17 cellular contexts compared by ENCODE assay signal in the genomic region with DNA sequence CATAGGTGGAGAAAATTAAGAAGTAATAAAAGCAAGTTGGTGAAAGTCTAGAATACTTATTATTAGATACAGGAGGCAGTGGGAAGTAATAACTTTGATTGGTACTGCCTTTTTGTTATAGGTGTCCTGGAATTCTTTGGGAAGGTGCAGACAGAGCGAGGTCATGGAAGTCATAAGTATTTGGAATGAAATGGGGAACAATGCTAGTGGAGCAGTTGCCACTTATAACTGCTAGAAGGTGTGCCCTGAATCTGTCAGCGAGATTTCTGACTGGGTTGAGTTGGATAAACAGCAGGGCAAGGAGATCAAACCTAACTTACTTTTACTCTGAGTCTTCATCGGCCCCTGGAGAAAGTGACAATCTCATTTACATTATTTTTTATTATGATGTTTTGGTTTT.
DNase-seq lines count a peak whose midpoint lies in the region; ATAC-seq, FAIRE-seq and TF ChIP-seq lines count a peak whose summit lies in the region.
"Had no signal": no experiment of that assay in that cellular context is flagged by ENCODE, and none has a peak within 500 bp of the region (broad histone marks: within the 10 kb centered on the region; RNA-seq: fewer than 3 reads in every experiment).

No MANE protein-coding gene starts in this region.

- POLR2A ChIA-PET in K562 (lab: Yijun Ruan, JAX), result no interaction called here

- H2AFZ ChIP-seq in K562 (ENCODE audit: low read depth, low read length), result no peak overlapping the region
- H2AFZ ChIP-seq: GM23338 had no signal

- no peak overlapping the region for H3K9ac ChIP-seq in K562 (ENCODE audit: insufficient read depth in 1 of 2, low read depth in 2 of 2, low read length in 2 of 2)

- BruUV-seq in K562 (replicated peaks; lab: Mats Ljungman, UMichigan), result no TSS peak

- H3K9me3 ChIP-seq in right atrium auricular region, result no peaks in the 10 kb centered on the region
- no peaks in the 10 kb centered on the region for H3K9me3 ChIP-seq in K562 (replicated peaks; ENCODE audit: control insufficient read depth, insufficient read depth, low read depth, low read length)
- H3K9me3 ChIP-seq: Caco-2 had no signal

- H3K4me3 ChIP-seq in right atrium auricular region (no peak overlapping the region), K562 (no peak overlapping the region)
- H3K4me3 ChIP-seq: GM23338 had no signal

- no peak for FAIRE-seq in K562 (lab: Jason Lieb, UNC)
- FAIRE-seq: G401.6, GM12892 had no signal

- TF ChIP-seq CTCF in right atrium auricular region (IDR thresholded peaks at IDR 0.05) (no peak), K562 (IDR thresholded peaks at IDR 0.05 in 2 of 3, conservative IDR thresholded peaks at IDR 0.05 in 1 of 3; ENCODE audit: insufficient read depth in 2 of 3, low read depth in 1 of 3, low read length in 3 of 3) (no peak)

- H3K27me3 ChIP-seq in right atrium auricular region (no peaks in the 10 kb centered on the region), K562 (ENCODE audit: control insufficient read depth in 2 of 2, insufficient read depth in 2 of 2, low read length in 2 of 2) (no peaks in the 10 kb centered on the region)

- no peak for TF ChIP-seq RAD21 in K562 (CRISPR knock-in tag; conservative IDR thresholded peaks at IDR 0.05 in 1 of 2, IDR thresholded peaks at IDR 0.05 in 1 of 2)

- CTCF ChIA-PET in K562 (lab: Yijun Ruan, JAX; ENCODE audit: low intra/inter-chr PET ratio), result no interaction called here

- H3K9me1 ChIP-seq in K562 (ENCODE audit: control insufficient read depth, insufficient read depth, low read length), result no peaks in the 10 kb centered on the region

- peak; percentile 91 for ATAC-seq in Right ventricle myocardium superior (ENCODE audit: poor library complexity)
- peak; percentile 83 for ATAC-seq in left ventricle myocardium superior
- ATAC-seq in K562, result peak; percentile 14
- ATAC-seq: GM23338, HCT116 had no signal

- H3K4me1 ChIP-seq in right atrium auricular region (no peaks in the 10 kb centered on the region), K562 (replicated peaks in 1 of 2; ENCODE audit: control insufficient read depth in 2 of 2, insufficient read depth in 2 of 2, low read length in 2 of 2) (no peaks in the 10 kb centered on the region)
- H3K4me1 ChIP-seq: Caco-2 had no signal

- DNase-seq in Right ventricle myocardium superior (no peak), right atrium auricular region (ENCODE audit: low spot score) (no peak), left ventricle myocardium superior (no peak), cardiac septum (ENCODE audit: low spot score) (no peak), K562 (ENCODE audit: extremely low read depth in 1 of 4, low spot score in 3 of 4) (no peak), SW480 (ENCODE audit: low spot score) (no peak)
- DNase-seq: C1 segment of cervical spinal cord; Caco-2; CD4-positive, alpha-beta memory T cell; DMS153; DND-41; H9; HFFc6 had no signal

- H3K36me3 ChIP-seq in right atrium auricular region (no peaks in the 10 kb centered on the region), K562 (ENCODE audit: control insufficient read depth, insufficient read depth, low read length) (peaks cover 22% of the 10 kb centered on the region; the same call in 1 of the 3 replicates)

- H4K20me1 ChIP-seq in K562 (replicated peaks; ENCODE audit: control insufficient read depth, insufficient read depth, low read length), result no peaks in the 10 kb centered on the region

- H3K27ac ChIP-seq in right atrium auricular region, result no peak overlapping the region
- no peak overlapping the region for H3K27ac ChIP-seq in K562 (ENCODE audit: extremely low read depth, low read depth, low read length)

- 52% methylated on average over 3 of the region's 3 CpGs for WGBS in K562 (ENCODE audit: insufficient coverage, low coverage, missing lambda C conversion rate)

- no peak for TF ChIP-seq POLR2A in K562 (conservative IDR thresholded peaks at IDR 0.05)

- peaks cover under 1% of the 10 kb centered on the region; the same call in 1 of the 3 replicates for H3K79me2 ChIP-seq in K562 (ENCODE audit: control insufficient read depth, insufficient read depth, low read length)

- no peak for TF ChIP-seq EP300 in K562 (IDR thresholded peaks at IDR 0.05; ENCODE audit: low read length)

- intact Hi-C loops in Right ventricle myocardium superior (cut with DNase I), result no loop called here
- intact Hi-C loops in left ventricle myocardium superior (cut with micrococcal nuclease), result no loop called here
- intact Hi-C loops in cardiac septum (cut with DNase I), result no loop called here
- intact Hi-C loops in K562 (cut with micrococcal nuclease), result no loop called here

- H3K4me2 ChIP-seq in K562 (ENCODE audit: insufficient read depth, low read length), result no peak overlapping the region
- H3K4me2 ChIP-seq: GM23338 had no signal

- in situ Hi-C loops in K562 (cut with MboI), result no loop called here

TF ChIP-seq in K562, 482 proteins besides CTCF, POLR2A, EP300 and RAD21 (continues in another document):
- TF ChIP-seq ZFP30 (CRISPR knock-in tag; IDR thresholded peaks at IDR 0.05; ENCODE audit: borderline replicate concordance) (no peak), ELK3 (CRISPR knock-in tag; IDR thresholded peaks at IDR 0.05) (no peak), ZNF347 (CRISPR knock-in tag; IDR thresholded peaks at IDR 0.05; ENCODE audit: low read depth) (no peak), SRSF7 (optimal IDR thresholded peaks at IDR 0.05; ENCODE audit: low read depth, low read length) (no peak)
- TF ChIP-seq, protein P1, sequence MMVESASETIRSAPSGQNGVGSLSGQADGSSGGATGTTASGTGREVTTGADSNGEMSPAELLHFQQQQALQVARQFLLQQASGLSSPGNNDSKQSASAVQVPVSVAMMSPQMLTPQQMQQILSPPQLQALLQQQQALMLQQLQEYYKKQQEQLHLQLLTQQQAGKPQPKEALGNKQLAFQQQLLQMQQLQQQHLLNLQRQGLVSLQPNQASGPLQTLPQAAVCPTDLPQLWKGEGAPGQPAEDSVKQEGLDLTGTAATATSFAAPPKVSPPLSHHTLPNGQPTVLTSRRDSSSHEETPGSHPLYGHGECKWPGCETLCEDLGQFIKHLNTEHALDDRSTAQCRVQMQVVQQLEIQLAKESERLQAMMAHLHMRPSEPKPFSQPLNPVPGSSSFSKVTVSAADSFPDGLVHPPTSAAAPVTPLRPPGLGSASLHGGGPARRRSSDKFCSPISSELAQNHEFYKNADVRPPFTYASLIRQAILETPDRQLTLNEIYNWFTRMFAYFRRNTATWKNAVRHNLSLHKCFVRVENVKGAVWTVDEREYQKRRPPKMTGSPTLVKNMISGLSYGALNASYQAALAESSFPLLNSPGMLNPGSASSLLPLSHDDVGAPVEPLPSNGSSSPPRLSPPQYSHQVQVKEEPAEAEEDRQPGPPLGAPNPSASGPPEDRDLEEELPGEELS (CRISPR knock-in tag; IDR thresholded peaks at IDR 0.05; ENCODE audit: borderline replicate concordance), result no peak

Comparison
In these comparisons a context has a peak if more than half of its experiments do, and no peak if none do; other contexts are left out.
1. ATAC-seq: peak in every context shown above with its lines; median percentile 91 in Right ventricle myocardium superior; 83 in left ventricle myocardium superior; 14 in K562.